In the genomic region with DNA sequence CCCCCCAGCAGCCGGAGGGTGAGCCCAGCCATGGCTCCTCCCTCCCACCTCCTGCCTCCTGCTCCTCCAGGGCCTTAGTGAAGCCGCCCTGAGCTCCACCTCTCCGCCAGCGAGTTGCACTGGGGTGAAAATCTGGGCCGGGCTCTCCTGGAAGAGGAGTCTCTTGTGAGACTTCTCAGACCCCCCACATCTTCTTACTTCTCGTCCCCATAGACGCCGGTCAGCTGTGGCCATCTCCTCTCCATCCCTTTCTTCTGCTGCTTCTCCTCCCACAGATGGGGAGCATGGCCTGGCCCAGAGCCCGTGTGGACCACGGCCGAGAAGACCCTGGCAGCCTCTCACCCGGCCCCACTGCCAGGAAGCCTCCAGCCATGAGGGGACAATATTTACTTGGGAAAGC, we compare ENCODE assay signal across 15 cellular contexts. TPM values are rescaled to one million over a fixed set of nuclear protein-coding genes. Genes with fewer than 3 reads are reported as not detected.
A peak's percentile ranks its signal among the peaks of the same experiment; 100 is the strongest.
DNase-seq lines count a peak whose midpoint lies in the region; ATAC-seq and TF ChIP-seq lines count a peak whose summit lies in the region.
"Had no signal": no experiment of that assay in that cellular context is flagged by ENCODE, and none has a peak within 500 bp of the region (broad histone marks: within the 10 kb centered on the region; RNA-seq: fewer than 3 reads in every experiment).

No MANE protein-coding gene starts in this region.

- no peak overlapping the region for H2BK12ac ChIP-seq in H9 (ENCODE audit: insufficient read length, low read depth, low read length)

- DNase-seq in G401 (ENCODE audit: low spot score) (peak; percentile 50), H9 (no peak), cerebellum (ENCODE audit: low spot score) (peak; percentile 51), psoas muscle (no peak), LoVo (ENCODE audit: low spot score) (no peak), NCI-H2107 (lab: John Stamatoyannopoulos, UW) (no peak)
- DNase-seq: Calu3; CD4-positive, alpha-beta memory T cell; COR-L47; DMS53; DMS79 treated with DMSO at 0.1 percent for 48 hours; HFFc6 had no signal

- H3K14ac ChIP-seq in H9 (ENCODE audit: insufficient read depth, low read length): no peak overlapping the region

- no peak overlapping the region for H3K56ac ChIP-seq in H9 (ENCODE audit: insufficient read length, low read depth, low read length)

- H3K27me3 ChIP-seq in H9 (ENCODE audit: insufficient read depth, low read length) (no peaks in the 10 kb centered on the region), psoas muscle (ENCODE audit: insufficient read depth in 3 of 3, low read length in 2 of 3) (peaks cover 0 to 3% (median 0%) of the 10 kb centered on the region in 3 donors)

- no peak overlapping the region for H3K4me3 Mint-ChIP-seq in H9
- H3K4me3 Mint-ChIP-seq: CD4-positive, alpha-beta memory T cell; GM23338; HFFc6 had no signal

- H3K27ac ChIP-seq in H9 (ENCODE audit: insufficient read length, low read depth, low read length) (no peak overlapping the region), psoas muscle (peak overlapping the region; percentile 76)

- H4K5ac ChIP-seq in H9 (ENCODE audit: insufficient read length, low read depth, low read length): no peak overlapping the region

- H3K27me3 Mint-ChIP-seq in H9 (ENCODE audit: low read depth): no peaks in the 10 kb centered on the region

- H2BK15ac ChIP-seq in H9 (ENCODE audit: low read depth, low read length): no peak overlapping the region

- intact Hi-C loops in psoas muscle (cut with DNase I): no loop called here

- H2BK120ac ChIP-seq in H9 (ENCODE audit: low read depth, low read length, poor library complexity, severe bottlenecking): no peak overlapping the region

- no peaks in the 10 kb centered on the region for H3K23me2 ChIP-seq in H9 (ENCODE audit: insufficient read length, low read depth, low read length, poor library complexity, severe bottlenecking)

- peaks cover 18 to 26% of the 10 kb centered on the region in 2 experiments for H3K4me1 Mint-ChIP-seq in H9
- H3K4me1 Mint-ChIP-seq: CD4-positive, alpha-beta memory T cell had no signal

- H2BK5ac ChIP-seq in H9 (ENCODE audit: insufficient read length, low read length): no peak overlapping the region

- H3K9me3 ChIP-seq in H9 (ENCODE audit: control insufficient read depth, low read depth, low read length) (no peaks in the 10 kb centered on the region), psoas muscle (no peaks in the 10 kb centered on the region)
- H3K9me3 ChIP-seq: HAP-1 had no signal

- H4K20me1 ChIP-seq in H9 (ENCODE audit: control insufficient read depth, insufficient read depth, insufficient read length): no peaks in the 10 kb centered on the region

- H3K23ac ChIP-seq in H9 (ENCODE audit: insufficient read length, low read depth, low read length): no peak overlapping the region

- no peak overlapping the region for H3K18ac ChIP-seq in H9 (ENCODE audit: insufficient read length, low read depth, low read length)

- ATAC-seq in psoas muscle (no peak), GM18858 (IDR thresholded peaks at IDR 0.05; ENCODE audit: unreplicated experiment) (no peak)

- H4K91ac ChIP-seq in H9 (ENCODE audit: insufficient read length, low read depth, low read length): no peak overlapping the region

- H2AFZ ChIP-seq in H9 (ENCODE audit: low read length): no peak overlapping the region
- H2AFZ ChIP-seq: GM23338 had no signal

- no peaks in the 10 kb centered on the region for H3K79me2 ChIP-seq in H9 (ENCODE audit: insufficient read depth, low read length)

- no peak overlapping the region for H2BK20ac ChIP-seq in H9 (ENCODE audit: low read depth, low read length, poor library complexity, severe bottlenecking)

- H3K79me1 ChIP-seq in H9 (ENCODE audit: insufficient read depth, low read depth, low read length, poor library complexity, severe bottlenecking): no peaks in the 10 kb centered on the region

- H3K36me3 ChIP-seq in psoas muscle (ENCODE audit: insufficient read depth in 1 of 2, low read depth in 1 of 2): no peaks in the 10 kb centered on the region
- H3K36me3 ChIP-seq: HAP-1 had no signal

- no peaks in the 10 kb centered on the region for H3K4me1 ChIP-seq in H9 (ENCODE audit: insufficient read depth, low read length)
- peaks cover 30% of the 10 kb centered on the region for H3K4me1 ChIP-seq in psoas muscle
- H3K4me1 ChIP-seq: HAP-1 had no signal

- no peak overlapping the region for H3T11ph ChIP-seq in H9 (ENCODE audit: low read length)

- no peak overlapping the region for H3K9ac ChIP-seq in H9 (ENCODE audit: extremely low read depth, insufficient read length, low read length)

- no peak overlapping the region for H2AK5ac ChIP-seq in H9 (ENCODE audit: insufficient read length, low read length)

- in situ Hi-C loops in G401 (cut with HindIII; ENCODE audit: low sequenced_read_pairs): no loop called here

- whole genome bisulfite sequencing in H9 (ENCODE audit: extremely low coverage, insufficient read length, low lambda C conversion rate): no CpG with 5 or more reads among the region's 12 CpGs
- WGBS in psoas muscle, 3 donors: 58 to 68% (median 67%) methylated on average over 12 of the region's 12 CpGs

- H3K36me3 Mint-ChIP-seq in H9 (ENCODE audit: insufficient read depth in 1 of 3, low read depth in 3 of 3): peaks cover under 1 to 31% (median 15%) of the 10 kb centered on the region in 3 experiments; a peak in 6 of 7 replicates
- H3K36me3 Mint-ChIP-seq: CD4-positive, alpha-beta memory T cell had no signal

- TF ChIP-seq CTCF in H9 (conservative IDR thresholded peaks at IDR 0.05) (no peak), psoas muscle (IDR thresholded peaks at IDR 0.05) (no peak)

- H3K4me3 ChIP-seq in psoas muscle: no peak overlapping the region
- H3K4me3 ChIP-seq: GM23338, HAP-1 had no signal

- no peaks in the 10 kb centered on the region for H3K9me3 Mint-ChIP-seq in H9
- H3K9me3 Mint-ChIP-seq: CD4-positive, alpha-beta memory T cell; GM23338; HFFc6 had no signal

- H4K8ac ChIP-seq in H9 (replicated peaks; ENCODE audit: insufficient read length, low read depth, low read length): no peak overlapping the region

- H3K27ac Mint-ChIP-seq in H9: peak overlapping the region in 2 of 3 experiments; percentile 64 to 70; a peak in 1 of 7 replicates
- H3K27ac Mint-ChIP-seq: CD4-positive, alpha-beta memory T cell; HFFc6 had no signal

- H3K4me2 ChIP-seq in H9 (ENCODE audit: insufficient read depth, insufficient read length, low read length): no peak overlapping the region
- H3K4me2 ChIP-seq: GM23338 had no signal

- H3K4ac ChIP-seq in H9 (ENCODE audit: low read depth, low read length): no peak overlapping the region

RNA-seq across cellular contexts. Expression of gene OLFM1, which starts 17.3 kb away (rescaled TPM):
- total RNA-seq in G401 (2014; rRNA removed; shearing (Covaris generic)): 5.9 and 6.5 TPM in 2 replicates
- total RNA-seq in H9 (2021): 34.1 and 36.8 TPM in 2 replicates
- 68.8 TPM for total RNA-seq in cerebellum
- total RNA-seq in psoas muscle: 10 to 100 TPM in 1 of 4 donors, 1 to 10 TPM in 3; 4.8 to 21.4 (median 6.4) TPM
- polyA plus RNA-seq in psoas muscle: 10 to 100 TPM; 11.2 to 23.1 (median 13.0) TPM
- total RNA-seq: CD4-positive, alpha-beta memory T cell had no signal
- polyA plus RNA-seq: CD4-positive, alpha-beta memory T cell had no signal

Comparison
In these comparisons a context has a peak if more than half of its experiments do, and no peak if none do; other contexts are left out.
1. DNase-seq: peak in G401 (single experiment) and cerebellum (single experiment); none in H9 (single experiment), psoas muscle (0 of 2), LoVo (single experiment) and NCI-H2107 (single experiment).